Comparison of ENCODE assay signal across 1 cellular context in the genomic region with DNA sequence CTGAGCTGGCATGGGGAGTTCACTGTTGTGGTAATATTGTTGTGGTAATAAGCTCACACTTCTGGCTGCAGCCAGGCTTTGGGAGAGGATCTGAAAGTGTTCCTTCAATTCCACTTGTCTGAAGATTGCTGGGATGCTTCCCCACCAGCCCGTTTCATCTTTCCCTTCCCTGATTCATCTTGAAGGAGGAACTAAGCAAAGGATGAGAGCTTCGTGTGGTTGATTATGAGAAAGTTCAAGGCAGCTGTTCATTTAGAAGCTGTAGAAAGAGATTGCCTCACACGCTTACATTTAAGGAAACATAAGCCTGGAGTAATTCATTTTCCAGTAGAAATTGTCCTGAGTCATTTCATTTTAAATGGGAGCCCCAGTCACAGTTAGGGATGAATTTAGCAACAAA.
TF ChIP-seq lines count a peak whose summit lies in the region.

No MANE protein-coding gene starts in this region.

TF ChIP-seq in GM23338, 12 proteins besides CTCF, POLR2A, EP300 and RAD21 (continued from another document):
- TF ChIP-seq, protein P1, sequence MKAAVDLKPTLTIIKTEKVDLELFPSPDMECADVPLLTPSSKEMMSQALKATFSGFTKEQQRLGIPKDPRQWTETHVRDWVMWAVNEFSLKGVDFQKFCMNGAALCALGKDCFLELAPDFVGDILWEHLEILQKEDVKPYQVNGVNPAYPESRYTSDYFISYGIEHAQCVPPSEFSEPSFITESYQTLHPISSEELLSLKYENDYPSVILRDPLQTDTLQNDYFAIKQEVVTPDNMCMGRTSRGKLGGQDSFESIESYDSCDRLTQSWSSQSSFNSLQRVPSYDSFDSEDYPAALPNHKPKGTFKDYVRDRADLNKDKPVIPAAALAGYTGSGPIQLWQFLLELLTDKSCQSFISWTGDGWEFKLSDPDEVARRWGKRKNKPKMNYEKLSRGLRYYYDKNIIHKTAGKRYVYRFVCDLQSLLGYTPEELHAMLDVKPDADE (IDR thresholded peaks at IDR 0.05): no peak
- TF ChIP-seq, protein P2, sequence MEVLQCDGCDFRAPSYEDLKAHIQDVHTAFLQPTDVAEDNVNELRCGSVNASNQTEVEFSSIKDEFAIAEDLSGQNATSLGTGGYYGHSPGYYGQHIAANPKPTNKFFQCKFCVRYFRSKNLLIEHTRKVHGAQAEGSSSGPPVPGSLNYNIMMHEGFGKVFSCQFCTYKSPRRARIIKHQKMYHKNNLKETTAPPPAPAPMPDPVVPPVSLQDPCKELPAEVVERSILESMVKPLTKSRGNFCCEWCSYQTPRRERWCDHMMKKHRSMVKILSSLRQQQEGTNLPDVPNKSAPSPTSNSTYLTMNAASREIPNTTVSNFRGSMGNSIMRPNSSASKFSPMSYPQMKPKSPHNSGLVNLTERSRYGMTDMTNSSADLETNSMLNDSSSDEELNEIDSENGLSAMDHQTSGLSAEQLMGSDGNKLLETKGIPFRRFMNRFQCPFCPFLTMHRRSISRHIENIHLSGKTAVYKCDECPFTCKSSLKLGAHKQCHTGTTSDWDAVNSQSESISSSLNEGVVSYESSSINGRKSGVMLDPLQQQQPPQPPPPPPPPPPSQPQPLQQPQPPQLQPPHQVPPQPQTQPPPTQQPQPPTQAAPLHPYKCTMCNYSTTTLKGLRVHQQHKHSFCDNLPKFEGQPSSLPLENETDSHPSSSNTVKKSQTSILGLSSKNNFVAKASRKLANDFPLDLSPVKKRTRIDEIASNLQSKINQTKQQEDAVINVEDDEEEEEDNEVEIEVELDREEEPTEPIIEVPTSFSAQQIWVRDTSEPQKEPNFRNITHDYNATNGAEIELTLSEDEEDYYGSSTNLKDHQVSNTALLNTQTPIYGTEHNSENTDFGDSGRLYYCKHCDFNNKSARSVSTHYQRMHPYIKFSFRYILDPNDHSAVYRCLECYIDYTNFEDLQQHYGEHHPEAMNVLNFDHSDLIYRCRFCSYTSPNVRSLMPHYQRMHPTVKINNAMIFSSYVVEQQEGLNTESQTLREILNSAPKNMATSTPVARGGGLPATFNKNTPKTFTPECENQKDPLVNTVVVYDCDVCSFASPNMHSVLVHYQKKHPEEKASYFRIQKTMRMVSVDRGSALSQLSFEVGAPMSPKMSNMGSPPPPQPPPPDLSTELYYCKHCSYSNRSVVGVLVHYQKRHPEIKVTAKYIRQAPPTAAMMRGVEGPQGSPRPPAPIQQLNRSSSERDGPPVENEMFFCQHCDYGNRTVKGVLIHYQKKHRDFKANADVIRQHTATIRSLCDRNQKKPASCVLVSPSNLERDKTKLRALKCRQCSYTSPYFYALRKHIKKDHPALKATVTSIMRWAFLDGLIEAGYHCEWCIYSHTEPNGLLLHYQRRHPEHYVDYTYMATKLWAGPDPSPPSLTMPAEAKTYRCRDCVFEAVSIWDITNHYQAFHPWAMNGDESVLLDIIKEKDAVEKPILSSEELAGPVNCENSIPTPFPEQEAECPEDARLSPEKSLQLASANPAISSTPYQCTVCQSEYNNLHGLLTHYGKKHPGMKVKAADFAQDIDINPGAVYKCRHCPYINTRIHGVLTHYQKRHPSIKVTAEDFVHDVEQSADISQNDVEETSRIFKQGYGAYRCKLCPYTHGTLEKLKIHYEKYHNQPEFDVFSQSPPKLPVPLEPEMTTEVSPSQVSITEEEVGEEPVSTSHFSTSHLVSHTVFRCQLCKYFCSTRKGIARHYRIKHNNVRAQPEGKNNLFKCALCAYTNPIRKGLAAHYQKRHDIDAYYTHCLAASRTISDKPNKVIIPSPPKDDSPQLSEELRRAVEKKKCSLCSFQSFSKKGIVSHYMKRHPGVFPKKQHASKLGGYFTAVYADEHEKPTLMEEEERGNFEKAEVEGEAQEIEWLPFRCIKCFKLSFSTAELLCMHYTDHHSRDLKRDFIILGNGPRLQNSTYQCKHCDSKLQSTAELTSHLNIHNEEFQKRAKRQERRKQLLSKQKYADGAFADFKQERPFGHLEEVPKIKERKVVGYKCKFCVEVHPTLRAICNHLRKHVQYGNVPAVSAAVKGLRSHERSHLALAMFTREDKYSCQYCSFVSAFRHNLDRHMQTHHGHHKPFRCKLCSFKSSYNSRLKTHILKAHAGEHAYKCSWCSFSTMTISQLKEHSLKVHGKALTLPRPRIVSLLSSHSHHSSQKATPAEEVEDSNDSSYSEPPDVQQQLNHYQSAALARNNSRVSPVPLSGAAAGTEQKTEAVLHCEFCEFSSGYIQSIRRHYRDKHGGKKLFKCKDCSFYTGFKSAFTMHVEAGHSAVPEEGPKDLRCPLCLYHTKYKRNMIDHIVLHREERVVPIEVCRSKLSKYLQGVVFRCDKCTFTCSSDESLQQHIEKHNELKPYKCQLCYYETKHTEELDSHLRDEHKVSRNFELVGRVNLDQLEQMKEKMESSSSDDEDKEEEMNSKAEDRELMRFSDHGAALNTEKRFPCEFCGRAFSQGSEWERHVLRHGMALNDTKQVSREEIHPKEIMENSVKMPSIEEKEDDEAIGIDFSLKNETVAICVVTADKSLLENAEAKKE (CRISPR knock-in tag; IDR thresholded peaks at IDR 0.05): no peak
- no peak for TF ChIP-seq CREB1 (CRISPR knock-in tag; IDR thresholded peaks at IDR 0.05; ENCODE audit: low read depth)
TF ChIP-seq in GM23338: peak in this region for 0.
